In genomic region chr22:36156119-36156514, GRCh38 we compare ENCODE assay signal across 9 cellular contexts. TPM values are rescaled to one million over a fixed set of nuclear protein-coding genes. Genes with fewer than 3 reads are reported as not detected.
DNase-seq lines count a peak whose midpoint lies in the region; ATAC-seq and TF ChIP-seq lines count a peak whose summit lies in the region.
"Had no signal": no experiment of that assay in that cellular context is flagged by ENCODE, and none has a peak within 500 bp of the region (broad histone marks: within the 10 kb centered on the region; RNA-seq: fewer than 3 reads in every experiment).

No MANE protein-coding gene starts in this region.

- H3K27me3 ChIP-seq in body of pancreas (no peaks in the 10 kb centered on the region), thyroid gland (no peaks in the 10 kb centered on the region)

- H3K4me1 ChIP-seq in body of pancreas (peaks cover 43% of the 10 kb centered on the region), thyroid gland (peaks cover 13 to 40% of the 10 kb centered on the region in 2 donors)

- no peaks in the 10 kb centered on the region for H3K9me3 Mint-ChIP-seq in activated T-cell treated with anti-CD3 and anti-CD28 coated beads, Interleukin-2, amount 50 U/mL, for 24 hours
- peaks cover 1% of the 10 kb centered on the region for H3K9me3 Mint-ChIP-seq in memory B cell

- ATAC-seq in body of pancreas, result no peak
- ATAC-seq in memory B cell (ENCODE audit: low read depth), result no peak

- TF ChIP-seq POLR2A in body of pancreas (IDR thresholded peaks at IDR 0.05) (no peak), thyroid gland (IDR thresholded peaks at IDR 0.05) (no peak)

- no peaks in the 10 kb centered on the region for H3K27me3 Mint-ChIP-seq in activated T-cell treated with anti-CD3 and anti-CD28 coated beads, Interleukin-2, amount 50 U/mL, for 24 hours
- H3K27me3 Mint-ChIP-seq in memory B cell, result no peaks in the 10 kb centered on the region

- peak overlapping the region; percentile 100 for H3K27ac Mint-ChIP-seq in activated T-cell treated with anti-CD3 and anti-CD28 coated beads, Interleukin-2, amount 50 U/mL, for 24 hours
- peak overlapping the region; percentile 99 for H3K27ac Mint-ChIP-seq in memory B cell

- H3K4me3 ChIP-seq in body of pancreas, result no peak overlapping the region
- peak overlapping the region in 1 of 3 donors; percentile 29 for H3K4me3 ChIP-seq in thyroid gland (replicated peaks in 1 of 3)

- no peaks in the 10 kb centered on the region for H3K36me3 ChIP-seq in body of pancreas (replicated peaks in 1 of 2; ENCODE audit: insufficient read depth in 1 of 2, low read depth in 2 of 2)
- no peaks in the 10 kb centered on the region for H3K36me3 ChIP-seq in thyroid gland

- intact Hi-C loops in body of pancreas (cut with DNase I) (no loop called here), thyroid gland (cut with DNase I) (no loop called here)

- DNase-seq in activated T-cell treated with anti-CD3 and anti-CD28 coated beads, Interleukin-2, amount 50 U/mL, for 24 hours, result no peak
- no peak for DNase-seq in activated T-cell treated with anti-CD3 and anti-CD28 coated beads, Interleukin-2, amount 50 U/mL, for 48 hours
- DNase-seq in body of pancreas (no peak), memory B cell (ENCODE audit: low spot score in 2 of 2) (no peak), thyroid gland (no peak), middle frontal gyrus (ENCODE audit: extremely low spot score, low spot score) (no peak), SK-N-DZ (ENCODE audit: low spot score) (no peak), DMS53 treated with DMSO at 0.1 percent for 48 hours (lab: John Stamatoyannopoulos, UW; ENCODE audit: unreplicated experiment) (no peak)

- H3K9me3 ChIP-seq in body of pancreas (no peaks in the 10 kb centered on the region), thyroid gland (no peaks in the 10 kb centered on the region)

- peaks cover 94% of the 10 kb centered on the region for H3K4me1 Mint-ChIP-seq in activated T-cell treated with anti-CD3 and anti-CD28 coated beads, Interleukin-2, amount 50 U/mL, for 24 hours (ENCODE audit: low read depth)
- H3K4me1 Mint-ChIP-seq in memory B cell, result peaks cover 62% of the 10 kb centered on the region

- 70 to 81% methylated on average over 8 of the region's 8 CpGs for WGBS in body of pancreas, 2 donors
- WGBS in thyroid gland, 2 donors, result 72 to 77% methylated on average over 8 of the region's 8 CpGs

- H3K27ac ChIP-seq in body of pancreas (peak overlapping the region; percentile 22 to 74 (median 43)), thyroid gland (peak overlapping the region; percentile 85 to 91 (median 85))
- H3K27ac ChIP-seq: HL-60 had no signal

- no peak for TF ChIP-seq CTCF in body of pancreas (IDR thresholded peaks at IDR 0.05)
- no peak for TF ChIP-seq CTCF in thyroid gland (IDR thresholded peaks at IDR 0.05)

- peaks cover 36% of the 10 kb centered on the region for H3K36me3 Mint-ChIP-seq in activated T-cell treated with anti-CD3 and anti-CD28 coated beads, Interleukin-2, amount 50 U/mL, for 24 hours (ENCODE audit: low read depth)
- H3K36me3 Mint-ChIP-seq in memory B cell, result peaks cover 26% of the 10 kb centered on the region

- H3K4me3 Mint-ChIP-seq in activated T-cell treated with anti-CD3 and anti-CD28 coated beads, Interleukin-2, amount 50 U/mL, for 24 hours, result peak overlapping the region; percentile 90
- H3K4me3 Mint-ChIP-seq in memory B cell, result peak overlapping the region; percentile 96

RNA-seq across cellular contexts. Expression of gene APOL3, which starts 4.4 kb away (rescaled TPM):
- total RNA-seq in body of pancreas (10 to 100 TPM; 11.2 to 22.4 TPM), thyroid gland (10 to 100 TPM; 23.3 to 91.9 (median 59.9) TPM)
- polyA plus RNA-seq in SK-N-DZ (2014; cell fraction: cytosol; rRNA removed), result not detected in 2 replicates
- polyA plus RNA-seq in SK-N-DZ (2014; cell fraction: nucleus; rRNA removed), result 0.15 TPM in 1 of 2 replicates, not detected in the other

RNA-seq across cellular contexts. Expression of gene APOL4, which starts 45.5 kb away (rescaled TPM):
- total RNA-seq in body of pancreas (10 to 100 TPM in 1 of 2 donors, under 1 TPM in 1; 0.52 to 18.1 TPM), thyroid gland (10 to 100 TPM in 1 of 4 donors, 1 to 10 TPM in 2, not detected in 1; 5.8 to 16.1 (median 7.5) TPM)
- 0.24 TPM in 1 of 2 replicates, not detected in the other for polyA plus RNA-seq in SK-N-DZ (2014; cell fraction: cytosol; rRNA removed)
- polyA plus RNA-seq in SK-N-DZ (2014; cell fraction: nucleus; rRNA removed), result not detected in 2 replicates
